11 cellular contexts compared by ENCODE assay signal in genomic region chr19:13121551-13122274, GRCh38. TPM values are rescaled to one million over a fixed set of nuclear protein-coding genes. Genes with fewer than 3 reads are reported as not detected.
DNase-seq lines count a peak whose midpoint lies in the region; ATAC-seq and TF ChIP-seq lines count a peak whose summit lies in the region.
"Had no signal": no experiment of that assay in that cellular context is flagged by ENCODE, and none has a peak within 500 bp of the region (broad histone marks: within the 10 kb centered on the region; RNA-seq: fewer than 3 reads in every experiment).

No MANE protein-coding gene starts in this region.

- peak overlapping the region; percentile 44 for H3K27ac Mint-ChIP-seq in CD4-positive, alpha-beta T cell
- H3K27ac Mint-ChIP-seq in activated naive CD8-positive, alpha-beta T cell treated with anti-CD3 and anti-CD28 coated beads, Interleukin-2, amount 50 U/mL, for 24 hours: peak overlapping the region; percentile 81
- peak overlapping the region in 2 of 3 experiments; percentile 31 to 72 for H3K27ac Mint-ChIP-seq in nephron

- no peak overlapping the region for H3K27ac ChIP-seq in CD4-positive, alpha-beta T cell (ENCODE audit: low read depth, low read length)
- 0 out of 2 replicates have a peak overlapping the region, but pooled peaks have one; percentile 14 for H3K27ac ChIP-seq in HUES64 (ENCODE audit: low read depth, low read length)

- H3K4me3 Mint-ChIP-seq in CD4-positive, alpha-beta T cell: peak overlapping the region; percentile 77
- peak overlapping the region; percentile 47 for H3K4me3 Mint-ChIP-seq in activated naive CD8-positive, alpha-beta T cell treated with anti-CD3 and anti-CD28 coated beads, Interleukin-2, amount 50 U/mL, for 24 hours
- H3K4me3 Mint-ChIP-seq in nephron: peak overlapping the region; percentile 76 to 95 (median 94)

- no peak overlapping the region for H3K4me3 ChIP-seq in HUES64 (ENCODE audit: low read length)

- 91% methylated on average over 18 of the region's 18 CpGs for WGBS in HUES64

- CTCF ChIA-PET in CD4-positive, alpha-beta T cell (lab: Charles Lee): no interaction called here

- H3K9me3 ChIP-seq in CD4-positive, alpha-beta T cell (ENCODE audit: control insufficient read depth, low read length): no peaks in the 10 kb centered on the region
- no peaks in the 10 kb centered on the region for H3K9me3 ChIP-seq in HUES64 (ENCODE audit: insufficient read depth, low read depth, low read length)

- H3K36me3 Mint-ChIP-seq in CD4-positive, alpha-beta T cell (ENCODE audit: low read depth): peaks cover 21% of the 10 kb centered on the region
- H3K36me3 Mint-ChIP-seq in activated naive CD8-positive, alpha-beta T cell treated with anti-CD3 and anti-CD28 coated beads, Interleukin-2, amount 50 U/mL, for 24 hours (ENCODE audit: low read depth): peaks cover 27% of the 10 kb centered on the region
- peaks cover 5% of the 10 kb centered on the region for H3K36me3 Mint-ChIP-seq in nephron (ENCODE audit: low read depth)

- DNase-seq in CD4-positive, alpha-beta T cell: no peak
- DNase-seq in activated naive CD8-positive, alpha-beta T cell treated with anti-CD3 and anti-CD28 coated beads, Interleukin-2, amount 50 U/mL, for 24 hours: peak; percentile 45
- no peak for DNase-seq in DMS79 (lab: John Stamatoyannopoulos, UW)
- no peak for DNase-seq in inferior parietal cortex (ENCODE audit: extremely low spot score)
- DNase-seq: cerebellar nuclear complex, NCI-H1694, SHP77 had no signal

- peaks cover 30% of the 10 kb centered on the region for H3K36me3 ChIP-seq in HUES64 (ENCODE audit: insufficient read depth, low read length)

- H3K27me3 Mint-ChIP-seq in CD4-positive, alpha-beta T cell: no peaks in the 10 kb centered on the region
- H3K27me3 Mint-ChIP-seq in activated naive CD8-positive, alpha-beta T cell treated with anti-CD3 and anti-CD28 coated beads, Interleukin-2, amount 50 U/mL, for 24 hours: no peaks in the 10 kb centered on the region
- H3K27me3 Mint-ChIP-seq in nephron (ENCODE audit: low read depth): peaks cover 4% of the 10 kb centered on the region

- POLR2A ChIA-PET in CD4-positive, alpha-beta T cell (lab: Charles Lee): no interaction called here

- no peaks in the 10 kb centered on the region for H3K9me3 Mint-ChIP-seq in CD4-positive, alpha-beta T cell
- no peaks in the 10 kb centered on the region for H3K9me3 Mint-ChIP-seq in activated naive CD8-positive, alpha-beta T cell treated with anti-CD3 and anti-CD28 coated beads, Interleukin-2, amount 50 U/mL, for 24 hours
- no peaks in the 10 kb centered on the region for H3K9me3 Mint-ChIP-seq in nephron

- H3K9ac ChIP-seq in HUES64 (ENCODE audit: low read depth, low read length): no peak overlapping the region

- no peak for ATAC-seq in CD4-positive, alpha-beta T cell (ENCODE audit: poor library complexity)
- peak; percentile 6 for ATAC-seq in activated naive CD8-positive, alpha-beta T cell treated with anti-CD3 and anti-CD28 coated beads, Interleukin-2, amount 50 U/mL, for 24 hours
- no peak for ATAC-seq in HG03108 (IDR thresholded peaks at IDR 0.05; ENCODE audit: unreplicated experiment)
- no peak for ATAC-seq in HG03442 (IDR thresholded peaks at IDR 0.05; ENCODE audit: unreplicated experiment)

- peaks cover 52% of the 10 kb centered on the region for H3K4me1 Mint-ChIP-seq in CD4-positive, alpha-beta T cell (ENCODE audit: low read depth)
- H3K4me1 Mint-ChIP-seq in activated naive CD8-positive, alpha-beta T cell treated with anti-CD3 and anti-CD28 coated beads, Interleukin-2, amount 50 U/mL, for 24 hours: peaks cover 59% of the 10 kb centered on the region
- peaks cover 26% of the 10 kb centered on the region for H3K4me1 Mint-ChIP-seq in nephron

- peaks cover 27% of the 10 kb centered on the region for H3K4me1 ChIP-seq in HUES64 (ENCODE audit: insufficient read depth, low read length)

- H3K27me3 ChIP-seq in CD4-positive, alpha-beta T cell (ENCODE audit: control insufficient read depth, insufficient read depth, low read length): no peaks in the 10 kb centered on the region
- H3K27me3 ChIP-seq in HUES64 (ENCODE audit: insufficient read depth, low read length): no peaks in the 10 kb centered on the region

- intact Hi-C loops in CD4-positive, alpha-beta T cell (cut with DNase I, micrococcal nuclease): no loop called here

- TF ChIP-seq CTCF in CD4-positive, alpha-beta T cell (IDR thresholded peaks at IDR 0.05): no peak
- no peak for TF ChIP-seq CTCF in nephron (IDR thresholded peaks at IDR 0.05; ENCODE audit: unreplicated experiment in 3 of 3)

RNA-seq across cellular contexts. Expression of gene NACC1, which starts 3.6 kb away (rescaled TPM):
- total RNA-seq in CD4-positive, alpha-beta T cell: 10 to 100 TPM; 13.0 to 13.5 TPM
- 102 TPM for polyA plus RNA-seq in HUES64 (2013, experiment 1 of 2)
- 90.5 TPM for polyA plus RNA-seq in HUES64 (2013, experiment 2 of 2)

RNA-seq across cellular contexts. Expression of gene TRMT1, which starts 5.2 kb away (rescaled TPM):
- total RNA-seq in CD4-positive, alpha-beta T cell: 10 to 100 TPM; 60.5 to 63.4 TPM
- 53.1 TPM for polyA plus RNA-seq in HUES64 (2013, experiment 1 of 2)
- 43.1 TPM for polyA plus RNA-seq in HUES64 (2013, experiment 2 of 2)

RNA-seq across cellular contexts. Expression of gene LYL1, which starts 19.1 kb away (rescaled TPM):
- total RNA-seq in CD4-positive, alpha-beta T cell: 1 to 10 TPM; 1.9 to 2.1 TPM
- 0.50 TPM for polyA plus RNA-seq in HUES64 (2013, experiment 1 of 2)
- 0.95 TPM for polyA plus RNA-seq in HUES64 (2013, experiment 2 of 2)

RNA-seq across cellular contexts. Expression of gene STX10, which starts 28.5 kb away (rescaled TPM):
- 10 to 100 TPM; 40.9 to 43.9 TPM for total RNA-seq in CD4-positive, alpha-beta T cell
- 36.1 TPM for polyA plus RNA-seq in HUES64 (2013, experiment 1 of 2)
- polyA plus RNA-seq in HUES64 (2013, experiment 2 of 2): 36.6 TPM

RNA-seq across cellular contexts. Expression of gene IER2, which starts 28.5 kb away (rescaled TPM):
- 100 to 1,000 TPM; 254 to 255 TPM for total RNA-seq in CD4-positive, alpha-beta T cell
- 69.4 TPM for polyA plus RNA-seq in HUES64 (2013, experiment 1 of 2)
- 82.7 TPM for polyA plus RNA-seq in HUES64 (2013, experiment 2 of 2)
